In genomic region chr7:123558506-123558874, GRCh38 we compare ENCODE assay signal across 9 cellular contexts. TPM values are rescaled to one million over a fixed set of nuclear protein-coding genes. Genes with fewer than 3 reads are reported as not detected.
DNase-seq lines count a peak whose midpoint lies in the region; TF ChIP-seq lines count a peak whose summit lies in the region.
"Had no signal": no experiment of that assay in that cellular context is flagged by ENCODE, and none has a peak within 500 bp of the region (broad histone marks: within the 10 kb centered on the region; RNA-seq: fewer than 3 reads in every experiment).

No MANE protein-coding gene starts in this region.

- H2BK12ac ChIP-seq in mesenchymal stem cell (ENCODE audit: low read length in 2 of 2), result no peak overlapping the region

- 97% methylated on average over 1 of the region's 1 CpG for WGBS in mesenchymal stem cell
- WGBS in tibial nerve, 2 donors, result 79 to 89% methylated on average over 1 of the region's 1 CpG

- TF ChIP-seq EP300 in tibial nerve (IDR thresholded peaks at IDR 0.05), result no peak

- H3K18ac ChIP-seq in mesenchymal stem cell (ENCODE audit: low read depth in 1 of 2, low read length in 2 of 2), result no peak overlapping the region

- H2BK5ac ChIP-seq in mesenchymal stem cell (ENCODE audit: low read depth, low read length, poor library complexity, severe bottlenecking), result no peak overlapping the region

- in situ Hi-C loops in astrocyte of the cerebellum (cut with HindIII; ENCODE audit: low sequenced_read_pairs), result no loop called here

- H3K14ac ChIP-seq in mesenchymal stem cell (ENCODE audit: low read length in 2 of 2), result no peak overlapping the region

- H3K9me3 Mint-ChIP-seq in activated T-helper 2 cell treated with anti-CD3 and anti-CD28 coated beads, Interferon-gamma antibody, Interleukin-2, Interleukin-4, amounts not matched to agents 10 μg/mL and 5 μg/mL and 100 μg/mL, durations not matched to agents 14 hours and 24 hours and 36 hours, result no peaks in the 10 kb centered on the region

- no peak overlapping the region for H2BK15ac ChIP-seq in mesenchymal stem cell (ENCODE audit: low read depth, poor library complexity, severe bottlenecking)

- H3K23ac ChIP-seq in mesenchymal stem cell (ENCODE audit: low read length in 2 of 2), result no peak overlapping the region

- H3K9me3 ChIP-seq in HUES48 (ENCODE audit: control insufficient read depth, insufficient read depth, low read length) (no peaks in the 10 kb centered on the region), mesenchymal stem cell (ENCODE audit: control insufficient read depth, low read length) (no peaks in the 10 kb centered on the region), tibial nerve (no peaks in the 10 kb centered on the region)

- H3K4me1 ChIP-seq in HUES48 (ENCODE audit: control insufficient read depth, insufficient read depth, low read length) (peaks cover 10% of the 10 kb centered on the region; the same call in 1 of the 2 replicates), mesenchymal stem cell (ENCODE audit: control insufficient read depth, insufficient read depth, low read depth, low read length) (peaks cover 3% of the 10 kb centered on the region), tibial nerve (peaks cover 0 to 42% (median 22%) of the 10 kb centered on the region in 4 donors)

- no peaks in the 10 kb centered on the region for H3K27me3 ChIP-seq in HUES48 (ENCODE audit: control insufficient read depth, insufficient read depth, low read length)
- H3K27me3 ChIP-seq in mesenchymal stem cell (ENCODE audit: control insufficient read depth in 1 of 2, insufficient read depth in 1 of 2, low read length in 2 of 2), result no peaks in the 10 kb centered on the region
- H3K27me3 ChIP-seq in tibial nerve, result no peaks in the 10 kb centered on the region

- H3K4me3 ChIP-seq in HUES48 (ENCODE audit: low read depth, low read length) (peak overlapping the region; percentile 88), astrocyte of the cerebellum (ENCODE audit: low read depth, low read length) (peak overlapping the region; percentile 95), mesenchymal stem cell (ENCODE audit: insufficient read depth in 1 of 2, low read depth in 1 of 2, low read length in 2 of 2) (peak overlapping the region in 1 of 2 experiments; percentile 98), tibial nerve (peak overlapping the region; percentile 65 to 96 (median 80))

- no peak overlapping the region for H4K91ac ChIP-seq in mesenchymal stem cell (ENCODE audit: low read length)

- H3K4me2 ChIP-seq in mesenchymal stem cell (ENCODE audit: low read length, poor library complexity, severe bottlenecking), result no peak overlapping the region

- H3K27me3 Mint-ChIP-seq in activated T-helper 2 cell treated with anti-CD3 and anti-CD28 coated beads, Interferon-gamma antibody, Interleukin-2, Interleukin-4, amounts not matched to agents 10 μg/mL and 5 μg/mL and 100 μg/mL, durations not matched to agents 14 hours and 24 hours and 36 hours (ENCODE audit: low read depth), result peaks cover 2% of the 10 kb centered on the region

- H2BK120ac ChIP-seq in mesenchymal stem cell (ENCODE audit: low read depth, low read length), result no peak overlapping the region

- no peak for TF ChIP-seq CTCF in astrocyte of the cerebellum (IDR thresholded peaks at IDR 0.05; ENCODE audit: low read depth, low read length, missing control alignments)
- no peak for TF ChIP-seq CTCF in tibial nerve (IDR thresholded peaks at IDR 0.05)

- H3K79me1 ChIP-seq in mesenchymal stem cell (replicated peaks; ENCODE audit: low read length, poor library complexity, severe bottlenecking), result peaks cover 9% of the 10 kb centered on the region

- H2AFZ ChIP-seq in mesenchymal stem cell (ENCODE audit: low read depth, low read length), result no peak overlapping the region

- H3K27ac ChIP-seq in HUES48 (ENCODE audit: low read depth, low read length) (no peak overlapping the region), mesenchymal stem cell (ENCODE audit: low read length, poor library complexity, severe bottlenecking) (no peak overlapping the region), tibial nerve (peak overlapping the region; percentile 86 to 91 (median 88))

- H3K4me1 Mint-ChIP-seq in activated T-helper 2 cell treated with anti-CD3 and anti-CD28 coated beads, Interferon-gamma antibody, Interleukin-2, Interleukin-4, amounts not matched to agents 10 μg/mL and 5 μg/mL and 100 μg/mL, durations not matched to agents 14 hours and 24 hours and 36 hours (ENCODE audit: low read depth), result no peaks in the 10 kb centered on the region

- H3K9ac ChIP-seq in HUES48 (ENCODE audit: low read depth, low read length), result no peak overlapping the region
- peak overlapping the region; percentile 95 for H3K9ac ChIP-seq in mesenchymal stem cell (ENCODE audit: low read length)

- H3K27ac Mint-ChIP-seq in activated T-helper 2 cell treated with anti-CD3 and anti-CD28 coated beads, Interferon-gamma antibody, Interleukin-2, Interleukin-4, amounts not matched to agents 10 μg/mL and 5 μg/mL and 100 μg/mL, durations not matched to agents 14 hours and 24 hours and 36 hours, result no peak overlapping the region

- H4K8ac ChIP-seq in mesenchymal stem cell (ENCODE audit: low read length), result no peak overlapping the region

- peaks cover 3% of the 10 kb centered on the region for H3K36me3 Mint-ChIP-seq in activated T-helper 2 cell treated with anti-CD3 and anti-CD28 coated beads, Interferon-gamma antibody, Interleukin-2, Interleukin-4, amounts not matched to agents 10 μg/mL and 5 μg/mL and 100 μg/mL, durations not matched to agents 14 hours and 24 hours and 36 hours (ENCODE audit: low read depth)

- no peak for TF ChIP-seq POLR2A in tibial nerve (IDR thresholded peaks at IDR 0.05)

- H3K4ac ChIP-seq in mesenchymal stem cell (ENCODE audit: low read depth in 1 of 2, low read length in 2 of 2), result no peak overlapping the region

- DNase-seq in astrocyte of the cerebellum (ENCODE audit: low read depth), result no peak
- DNase-seq in mesenchymal stem cell, result no peak
- no peak for DNase-seq in tibial nerve (ENCODE audit: low spot score in 2 of 2)
- no peak for DNase-seq in SIG-M5 (lab: John Stamatoyannopoulos, UW)
- no peak for DNase-seq in activated T-helper 2 cell treated with anti-CD3 and anti-CD28 coated beads, Interferon-gamma antibody, Interleukin-2, Interleukin-4, amounts not matched to agents 10 μg/mL and 5 μg/mL and 100 μg/mL, durations not matched to agents 14 hours and 24 hours and 36 hours (ENCODE audit: low spot score)
- no peak for DNase-seq in NCI-H1417 treated with DMSO at 0.1 percent for 48 hours (lab: John Stamatoyannopoulos, UW)
- DNase-seq: stimulated activated CD4-positive, alpha-beta T cell treated with anti-CD3 and anti-CD28 coated beads, Interleukin-4, amount 100 ng/mL, for 4 hours had no signal

- no peak overlapping the region for H3K4me3 Mint-ChIP-seq in activated T-helper 2 cell treated with anti-CD3 and anti-CD28 coated beads, Interferon-gamma antibody, Interleukin-2, Interleukin-4, amounts not matched to agents 10 μg/mL and 5 μg/mL and 100 μg/mL, durations not matched to agents 14 hours and 24 hours and 36 hours (ENCODE audit: low read depth)

- intact Hi-C loops in activated T-helper 2 cell treated with anti-CD3 and anti-CD28 coated beads, Interferon-gamma antibody, Interleukin-2, Interleukin-4, amounts not matched to agents 10 μg/mL and 5 μg/mL and 100 μg/mL, durations not matched to agents 14 hours and 24 hours and 36 hours (cut with micrococcal nuclease), result loop anchor here (5.0 to 10.0 kb wide), 2 partner anchors 154 to 1366 kb away; partner anchors contain the start of gene POT1

- H2AK5ac ChIP-seq in mesenchymal stem cell (ENCODE audit: low read length, severe bottlenecking), result no peak overlapping the region

- peaks cover 14% of the 10 kb centered on the region for H3K36me3 ChIP-seq in HUES48 (ENCODE audit: control insufficient read depth, insufficient read depth, low read length)
- H3K36me3 ChIP-seq in mesenchymal stem cell (ENCODE audit: control insufficient read depth in 1 of 2, insufficient read depth in 2 of 2, low read depth in 1 of 2, low read length in 2 of 2), result peaks cover 0 to 18% of the 10 kb centered on the region in 2 experiments
- peaks cover 0 to 4% (median 1%) of the 10 kb centered on the region in 3 donors for H3K36me3 ChIP-seq in tibial nerve

RNA-seq across cellular contexts. Expression of gene NDUFA5, which starts 0.9 kb away (rescaled TPM):
- polyA plus RNA-seq in mesenchymal stem cell (2013, experiment 1 of 2), result 57.7 TPM
- polyA plus RNA-seq in mesenchymal stem cell (2013, experiment 2 of 2), result 57.3 TPM
- total RNA-seq in tibial nerve, result 10 to 100 TPM; 22.5 to 56.6 (median 33.5) TPM
- total RNA-seq in activated T-helper 2 cell treated with anti-CD3 and anti-CD28 coated beads, Interferon-gamma antibody, Interleukin-2, Interleukin-4, amounts not matched to agents 10 μg/mL and 5 μg/mL and 100 μg/mL, durations not matched to agents 14 hours and 24 hours and 36 hours, result 55.1 and 57.2 TPM in 2 replicates

RNA-seq across cellular contexts. Expression of gene IQUB, which starts 24.1 kb away (rescaled TPM):
- polyA plus RNA-seq in mesenchymal stem cell (2013, experiment 1 of 2), result 0.55 TPM
- polyA plus RNA-seq in mesenchymal stem cell (2013, experiment 2 of 2), result 0.62 TPM
- 1 to 10 TPM; 1.8 to 5.4 (median 2.8) TPM for total RNA-seq in tibial nerve
- total RNA-seq in activated T-helper 2 cell treated with anti-CD3 and anti-CD28 coated beads, Interferon-gamma antibody, Interleukin-2, Interleukin-4, amounts not matched to agents 10 μg/mL and 5 μg/mL and 100 μg/mL, durations not matched to agents 14 hours and 24 hours and 36 hours, result 0.25 TPM in 1 of 2 replicates, not detected in the other
- total RNA-seq: T-helper 2 cell treated with Interferon-gamma antibody and Interleukin-4, amounts not matched to agents 100 ng/mL and 5 ng/mL, for 36 hours had no signal

RNA-seq across cellular contexts. Expression of gene ASB15, which starts 43.1 kb away (rescaled TPM):
- 0.10 TPM for polyA plus RNA-seq in mesenchymal stem cell (2013, experiment 1 of 2)
- 0.12 TPM for polyA plus RNA-seq in mesenchymal stem cell (2013, experiment 2 of 2)
- total RNA-seq in tibial nerve, result not detected
- total RNA-seq in activated T-helper 2 cell treated with anti-CD3 and anti-CD28 coated beads, Interferon-gamma antibody, Interleukin-2, Interleukin-4, amounts not matched to agents 10 μg/mL and 5 μg/mL and 100 μg/mL, durations not matched to agents 14 hours and 24 hours and 36 hours, result not detected in 2 replicates
- total RNA-seq: T-helper 2 cell treated with Interferon-gamma antibody and Interleukin-4, amounts not matched to agents 100 ng/mL and 5 ng/mL, for 36 hours had no signal

Comparison
In these comparisons a context has a peak if more than half of its experiments do, and no peak if none do; other contexts are left out.
1. H3K27ac ChIP-seq: peak in tibial nerve (4 of 4); none in HUES48 (single experiment) and mesenchymal stem cell (single experiment).